8 cellular contexts compared by ENCODE assay signal in genomic region chr4:70183168-70183939, GRCh38. TPM values are rescaled to one million over a fixed set of nuclear protein-coding genes. Genes with fewer than 3 reads are reported as not detected.
DNase-seq lines count a peak whose midpoint lies in the region; ATAC-seq, FAIRE-seq and TF ChIP-seq lines count a peak whose summit lies in the region.

No MANE protein-coding gene starts in this region.

- DNase-seq in A549 (ENCODE audit: low read depth in 1 of 2, low spot score in 1 of 2) (peak; percentile 0 to 57), GM06990 (ENCODE audit: extremely low read depth, insufficient read length) (peak; percentile 0), MV-4-11 (lab: John Stamatoyannopoulos, UW) (peak; percentile 13), adipocyte (ENCODE audit: low read depth) (peak; percentile 85), mesenteric fat pad (ENCODE audit: low spot score) (no peak)
- DNase-seq in stimulated activated effector memory CD8-positive, alpha-beta T cell treated with anti-CD3 and anti-CD28 coated beads, Interleukin-12 subunit alpha, Interleukin-12 subunit beta, amount 100 ng/mL, for 72 hours (ENCODE audit: low spot score in 2 of 2), result no peak

- no peak for FAIRE-seq in A549 (lab: Jason Lieb, UNC)

- no peak overlapping the region for H3K4me3 ChIP-seq in A549
- H3K4me3 ChIP-seq in GM06990 (replicated peaks; ENCODE audit: low read depth, low read length), result no peak overlapping the region
- no peak overlapping the region for H3K4me3 ChIP-seq in adipocyte (ENCODE audit: low read length)
- H3K4me3 ChIP-seq in liver (ENCODE audit: low read depth in 1 of 3, low read length in 3 of 3), result no peak overlapping the region

- POLR2A ChIA-PET in A549 (lab: Yijun Ruan, JAX), result no interaction called here

- no peak for TF ChIP-seq POLR2A in A549 (IDR thresholded peaks at IDR 0.05; ENCODE audit: low read length)

- ATAC-seq in A549 (peak in 1 of 2 experiments; percentile 83; a peak in 3 of 6 replicates), HG02610 (IDR thresholded peaks at IDR 0.05; ENCODE audit: unreplicated experiment) (peak; percentile 78)
- no peak for ATAC-seq in stimulated activated effector memory CD8-positive, alpha-beta T cell treated with anti-CD3 and anti-CD28 coated beads, Interleukin-12 subunit alpha, Interleukin-12 subunit beta, amount 100 ng/mL, for 72 hours

- TF ChIP-seq RAD21 in A549 (conservative IDR thresholded peaks at IDR 0.05 in 1 of 2, IDR thresholded peaks at IDR 0.05 in 1 of 2) (peak; percentile 43 to 44; a peak in 4 of 5 replicates), liver (IDR thresholded peaks at IDR 0.05) (peak; percentile 78 to 79)

- no peak overlapping the region for H3K4me3 Mint-ChIP-seq in stimulated activated effector memory CD8-positive, alpha-beta T cell treated with anti-CD3 and anti-CD28 coated beads, Interleukin-12 subunit alpha, Interleukin-12 subunit beta, amount 100 ng/mL, for 72 hours

- H3K4me1 ChIP-seq in A549 (no peaks in the 10 kb centered on the region), adipocyte (ENCODE audit: control insufficient read depth, insufficient read depth, low read length) (no peaks in the 10 kb centered on the region), liver (ENCODE audit: control insufficient read depth in 4 of 4, insufficient read depth in 4 of 4, low read length in 3 of 4) (peaks cover 0 to 13% (median 4%) of the 10 kb centered on the region in 4 donors)

- H3K27ac Mint-ChIP-seq in stimulated activated effector memory CD8-positive, alpha-beta T cell treated with anti-CD3 and anti-CD28 coated beads, Interleukin-12 subunit alpha, Interleukin-12 subunit beta, amount 100 ng/mL, for 72 hours, result no peak overlapping the region

- H3K36me3 ChIP-seq in GM06990 (ENCODE audit: control insufficient read depth, insufficient read depth, low read length) (no peaks in the 10 kb centered on the region), adipocyte (ENCODE audit: control insufficient read depth, insufficient read depth, low read length, severe bottlenecking) (no peaks in the 10 kb centered on the region), liver (ENCODE audit: control insufficient read depth in 4 of 4, insufficient read depth in 3 of 4, low read depth in 1 of 4, low read length in 3 of 4) (no peaks in the 10 kb centered on the region)

- TF ChIP-seq CTCF in A549 (IDR thresholded peaks at IDR 0.05) (peak; percentile 45; the same call in 2 of the 3 replicates), GM06990 (IDR thresholded peaks at IDR 0.05; ENCODE audit: insufficient read depth, low read length, poor library complexity, severe bottlenecking) (peak; percentile 81), liver (IDR thresholded peaks at IDR 0.05; ENCODE audit: low read depth, low read length, missing input control) (peak; percentile 80)

- TF ChIP-seq EP300 in A549 (IDR thresholded peaks at IDR 0.05), result no peak

- no peak overlapping the region for H3K4me2 ChIP-seq in A549

- H3K36me3 Mint-ChIP-seq in stimulated activated effector memory CD8-positive, alpha-beta T cell treated with anti-CD3 and anti-CD28 coated beads, Interleukin-12 subunit alpha, Interleukin-12 subunit beta, amount 100 ng/mL, for 72 hours, result no peaks in the 10 kb centered on the region

- CTCF ChIA-PET in A549 (lab: Yijun Ruan, JAX), result interaction anchor here (0.7 to 0.9 kb wide), 2 partner anchors 37 to 1196 kb away, joined by 4 read pairs; no protein-coding TSS in a partner anchor

- H3K9me3 ChIP-seq in A549, result no peaks in the 10 kb centered on the region
- H3K9me3 ChIP-seq in adipocyte (ENCODE audit: control insufficient read depth, low read length), result no peaks in the 10 kb centered on the region
- no peaks in the 10 kb centered on the region for H3K9me3 ChIP-seq in liver (ENCODE audit: control insufficient read depth in 4 of 4, low read length in 3 of 4)

- no peak overlapping the region for H3K9ac ChIP-seq in adipocyte (ENCODE audit: low read length)
- no peak overlapping the region for H3K9ac ChIP-seq in liver (ENCODE audit: low read depth in 1 of 2, low read length in 2 of 2)

- peaks cover 7% of the 10 kb centered on the region for H3K9me3 Mint-ChIP-seq in stimulated activated effector memory CD8-positive, alpha-beta T cell treated with anti-CD3 and anti-CD28 coated beads, Interleukin-12 subunit alpha, Interleukin-12 subunit beta, amount 100 ng/mL, for 72 hours

- no peaks in the 10 kb centered on the region for H3K4me1 Mint-ChIP-seq in stimulated activated effector memory CD8-positive, alpha-beta T cell treated with anti-CD3 and anti-CD28 coated beads, Interleukin-12 subunit alpha, Interleukin-12 subunit beta, amount 100 ng/mL, for 72 hours

- H3K27me3 ChIP-seq in GM06990 (replicated peaks; ENCODE audit: control insufficient read depth, insufficient read depth, low read length), result no peaks in the 10 kb centered on the region
- no peaks in the 10 kb centered on the region for H3K27me3 ChIP-seq in adipocyte (replicated peaks; ENCODE audit: control insufficient read depth, insufficient read depth, low read length)
- no peaks in the 10 kb centered on the region for H3K27me3 ChIP-seq in liver (ENCODE audit: control insufficient read depth in 4 of 4, insufficient read depth in 4 of 4, low read length in 3 of 4)

- WGBS in A549 (ENCODE audit: missing lambda C conversion rate), result 21% methylated on average over 6 of the region's 6 CpGs
- 22% methylated on average over 6 of the region's 6 CpGs for WGBS in liver

- no peak overlapping the region for H3K27ac ChIP-seq in A549
- no peak overlapping the region for H3K27ac ChIP-seq in liver (ENCODE audit: low read depth in 1 of 2, low read length in 2 of 2)

TF ChIP-seq in A549, 52 proteins besides CTCF, POLR2A, EP300 and RAD21:
- TF ChIP-seq SMC3 (IDR thresholded peaks at IDR 0.05), result peak; percentile 41; the same call in 2 of the 3 replicates
- TF ChIP-seq EHF (CRISPR knock-in tag; IDR thresholded peaks at IDR 0.05), result no peak
- no peak for TF ChIP-seq FOSB (CRISPR knock-in tag; IDR thresholded peaks at IDR 0.05)

TF ChIP-seq in liver, 16 proteins besides CTCF, POLR2A, EP300 and RAD21:
- no peak for TF ChIP-seq RXRA (IDR thresholded peaks at IDR 0.05)
- no peak for TF ChIP-seq GABPA (IDR thresholded peaks at IDR 0.05 in 1 of 2, conservative IDR thresholded peaks at IDR 0.05 in 1 of 2)
- TF ChIP-seq FOXA2 (IDR thresholded peaks at IDR 0.05), result no peak
- no peak for TF ChIP-seq ATF3 (IDR thresholded peaks at IDR 0.05)
- TF ChIP-seq, protein P1, sequence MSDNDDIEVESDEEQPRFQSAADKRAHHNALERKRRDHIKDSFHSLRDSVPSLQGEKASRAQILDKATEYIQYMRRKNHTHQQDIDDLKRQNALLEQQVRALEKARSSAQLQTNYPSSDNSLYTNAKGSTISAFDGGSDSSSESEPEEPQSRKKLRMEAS (IDR thresholded peaks at IDR 0.05), result no peak
- TF ChIP-seq HNF4G (IDR thresholded peaks at IDR 0.05), result no peak

RNA-seq across cellular contexts. Expression of gene ODAM, which starts 12.2 kb away (rescaled TPM):
- polyA plus RNA-seq in A549 (2011; rRNA removed) (not detected in 2 replicates), A549 (2017; fragmentation: RNase III; extraction: RNeasy Plus Mini Kit Qiagen cat#74134 plus additional on column Dnase treatment) (not detected in 3 replicates), liver (not detected)
- polyA plus RNA-seq in A549 (2012; cell fraction: cytosol; rRNA removed), result not detected in 2 replicates
- not detected in 2 replicates for polyA plus RNA-seq in A549 (2012; cell fraction: nucleus; rRNA removed)
- polyA minus RNA-seq in A549 (2011; rRNA and poly(A)+ RNA removed), result not detected in 2 replicates
- total RNA-seq in liver (under 1 TPM; 0.25 to 0.28 TPM), mesenteric fat pad (not detected)

RNA-seq across cellular contexts. Expression of gene PRR27, which starts 29.3 kb away (rescaled TPM):
- polyA plus RNA-seq in A549 (2011; rRNA removed) (not detected in 2 replicates), A549 (2017; fragmentation: RNase III; extraction: RNeasy Plus Mini Kit Qiagen cat#74134 plus additional on column Dnase treatment) (not detected in 3 replicates), liver (not detected)
- polyA plus RNA-seq in A549 (2012; cell fraction: cytosol; rRNA removed), result not detected in 2 replicates
- polyA plus RNA-seq in A549 (2012; cell fraction: nucleus; rRNA removed), result not detected in 2 replicates
- polyA minus RNA-seq in A549 (2011; rRNA and poly(A)+ RNA removed), result not detected in 2 replicates
- total RNA-seq in liver (not detected), mesenteric fat pad (not detected)

RNA-seq across cellular contexts. Expression of gene FDCSP, which starts 42.6 kb away (rescaled TPM):
- not detected in 2 replicates for polyA plus RNA-seq in A549 (2011; rRNA removed)
- not detected in 2 replicates for polyA plus RNA-seq in A549 (2012; cell fraction: cytosol; rRNA removed)
- not detected in 2 replicates for polyA plus RNA-seq in A549 (2012; cell fraction: nucleus; rRNA removed)
- not detected in 3 replicates for polyA plus RNA-seq in A549 (2017; fragmentation: RNase III; extraction: RNeasy Plus Mini Kit Qiagen cat#74134 plus additional on column Dnase treatment)
- not detected in 2 replicates for polyA minus RNA-seq in A549 (2011; rRNA and poly(A)+ RNA removed)
- total RNA-seq in liver, result not detected
- polyA plus RNA-seq in liver, result not detected
- total RNA-seq in mesenteric fat pad, result not detected

RNA-seq across cellular contexts. Expression of gene CSN3, which starts 59.0 kb away (rescaled TPM):
- polyA plus RNA-seq in A549 (2011; rRNA removed) (not detected in 2 replicates), A549 (2017; fragmentation: RNase III; extraction: RNeasy Plus Mini Kit Qiagen cat#74134 plus additional on column Dnase treatment) (not detected in 3 replicates), liver (not detected)
- polyA plus RNA-seq in A549 (2012; cell fraction: cytosol; rRNA removed), result not detected in 2 replicates
- not detected in 2 replicates for polyA plus RNA-seq in A549 (2012; cell fraction: nucleus; rRNA removed)
- polyA minus RNA-seq in A549 (2011; rRNA and poly(A)+ RNA removed), result not detected in 2 replicates
- total RNA-seq in liver (not detected), mesenteric fat pad (not detected)

Comparison
In these comparisons a context has a peak if more than half of its experiments do, and no peak if none do; other contexts are left out.
1. DNase-seq: peak in A549 (2 of 2), GM06990 (single experiment), MV-4-11 (single experiment) and adipocyte (single experiment); none in stimulated activated effector memory CD8-positive, alpha-beta T cell treated with anti-CD3 and anti-CD28 coated beads, Interleukin-12 subunit alpha, Interleukin-12 subunit beta, amount 100 ng/mL, for 72 hours (0 of 2) and mesenteric fat pad (single experiment).
2. Peak in every context shown above with its lines, with median percentiles within 50 percentile points of each other: CTCF ChIP-seq.